In the genomic region with DNA sequence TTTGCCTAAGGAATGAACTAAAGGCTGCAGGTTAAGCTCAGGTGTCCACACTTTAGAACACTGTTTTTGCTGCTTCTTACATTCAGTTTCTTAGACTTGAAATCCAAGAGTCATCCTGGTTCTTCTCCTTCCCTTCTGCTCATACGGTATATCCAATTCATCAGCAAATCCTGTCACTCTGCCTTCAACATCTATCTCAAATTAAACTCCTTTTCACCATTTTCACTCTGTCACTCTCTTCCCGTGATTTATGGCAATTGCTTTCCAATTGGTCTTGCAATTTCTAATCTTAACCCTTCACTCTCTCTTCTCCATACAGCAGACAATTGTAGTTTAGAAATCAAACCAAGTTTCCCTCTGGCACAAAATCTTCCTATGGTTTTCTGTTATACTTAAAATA, we compare ENCODE assay signal across 38 cellular contexts.
"Had no signal": no experiment of that assay in that cellular context is flagged by ENCODE, and none has a peak within 500 bp of the region (broad histone marks: within the 10 kb centered on the region; RNA-seq: fewer than 3 reads in every experiment).

No MANE protein-coding gene starts in this region.

- H3K27me3 ChIP-seq: adrenal gland, ascending aorta, body of pancreas, brain microvascular endothelial cell, breast epithelium, cardiac muscle cell had no signal

- H3K27ac ChIP-seq: adrenal gland, ascending aorta, body of pancreas, brain microvascular endothelial cell, breast epithelium, cardiac muscle cell had no signal

- H3K27ac Mint-ChIP-seq: activated naive CD4-positive, alpha-beta T cell treated with anti-CD3 and anti-CD28 coated beads for 36 hours; activated naive CD4-positive, alpha-beta T cell treated with anti-CD3 and anti-CD28 coated beads, Interleukin-2, amount 10 ng/mL, durations not matched to agents 7 days and 5 days; activated naive CD4-positive, alpha-beta T cell treated with anti-CD3 and anti-CD28 coated beads, Interleukin-2, amount 50 U/mL, for 24 hours; activated naive CD4-positive, alpha-beta T cell treated with anti-CD3 and anti-CD28 coated beads, Interleukin-2, amount 50 U/mL, for 72 hours; activated naive CD8-positive, alpha-beta T cell; activated naive CD8-positive, alpha-beta T cell treated with anti-CD3 and anti-CD28 coated beads for 36 hours; activated naive CD8-positive, alpha-beta T cell treated with anti-CD3 and anti-CD28 coated beads, Interleukin-2, amount 10 ng/mL, durations not matched to agents 7 days and 5 days; activated naive CD8-positive, alpha-beta T cell treated with anti-CD3 and anti-CD28 coated beads, Interleukin-2, amount 50 U/mL, for 24 hours; activated T-cell treated with anti-CD3 and anti-CD28 coated beads, Interleukin-2, amount 50 U/mL, for 24 hours; activated T-cell treated with anti-CD3 and anti-CD28 coated beads, Interleukin-2, amount 50 U/mL, for 72 hours; activated T-helper 1 cell treated with anti-CD3 and anti-CD28 coated beads, Interleukin-12 subunit alpha, Interleukin-12 subunit beta, Interleukin-2, Interleukin-4 antibody, amounts not matched to agents 30 ng/mL and 10 ng/mL and 1 ng/mL, durations not matched to agents 14 hours and 24 hours and 36 hours; activated T-helper 17 cell treated with anti-CD3 and anti-CD28 coated beads, Interleukin-2, amount 50 U/mL, for 72 hours; activated T-helper 2 cell treated with anti-CD3 and anti-CD28 coated beads, Interferon-gamma antibody, Interleukin-2, Interleukin-4, amounts not matched to agents 10 μg/mL and 5 μg/mL and 100 μg/mL, durations not matched to agents 14 hours and 24 hours and 36 hours; brain had no signal

- H3K4me1 ChIP-seq: adrenal gland, ascending aorta, body of pancreas, breast epithelium had no signal

- H3K4me3 ChIP-seq: adrenal gland, ascending aorta, body of pancreas, breast epithelium, cardiac muscle cell had no signal

- H3K4me3 Mint-ChIP-seq: activated naive CD4-positive, alpha-beta T cell treated with anti-CD3 and anti-CD28 coated beads for 36 hours; activated naive CD4-positive, alpha-beta T cell treated with anti-CD3 and anti-CD28 coated beads, Interleukin-2, amount 10 ng/mL, durations not matched to agents 7 days and 5 days; activated naive CD4-positive, alpha-beta T cell treated with anti-CD3 and anti-CD28 coated beads, Interleukin-2, amount 50 U/mL, for 24 hours; activated naive CD8-positive, alpha-beta T cell; activated naive CD8-positive, alpha-beta T cell treated with anti-CD3 and anti-CD28 coated beads for 36 hours; activated naive CD8-positive, alpha-beta T cell treated with anti-CD3 and anti-CD28 coated beads, Interleukin-2, amount 10 ng/mL, durations not matched to agents 7 days and 5 days; activated naive CD8-positive, alpha-beta T cell treated with anti-CD3 and anti-CD28 coated beads, Interleukin-2, amount 50 U/mL, for 24 hours; activated T-cell treated with anti-CD3 and anti-CD28 coated beads, Interleukin-2, amount 50 U/mL, for 24 hours; activated T-cell treated with anti-CD3 and anti-CD28 coated beads, Interleukin-2, amount 50 U/mL, for 4 hours; activated T-cell treated with anti-CD3 and anti-CD28 coated beads, Interleukin-2, amount 50 U/mL, for 72 hours; activated T-helper 1 cell treated with anti-CD3 and anti-CD28 coated beads, Interleukin-12 subunit alpha, Interleukin-12 subunit beta, Interleukin-2, Interleukin-4 antibody, amounts not matched to agents 30 ng/mL and 10 ng/mL and 1 ng/mL, durations not matched to agents 14 hours and 24 hours and 36 hours; activated T-helper 17 cell treated with anti-CD3 and anti-CD28 coated beads, Interleukin-2, amount 50 U/mL, for 72 hours; brain; central memory CD8-positive, alpha-beta T cell had no signal

- H3K9me3 ChIP-seq: adrenal gland had no signal

- H3K4me1 Mint-ChIP-seq: activated naive CD4-positive, alpha-beta T cell treated with anti-CD3 and anti-CD28 coated beads, Interleukin-2, amount 10 ng/mL, durations not matched to agents 7 days and 5 days; activated naive CD4-positive, alpha-beta T cell treated with anti-CD3 and anti-CD28 coated beads, Interleukin-2, amount 50 U/mL, for 24 hours; activated naive CD8-positive, alpha-beta T cell treated with anti-CD3 and anti-CD28 coated beads for 36 hours; activated naive CD8-positive, alpha-beta T cell treated with anti-CD3 and anti-CD28 coated beads, Interleukin-2, amount 10 ng/mL, durations not matched to agents 7 days and 5 days; activated naive CD8-positive, alpha-beta T cell treated with anti-CD3 and anti-CD28 coated beads, Interleukin-2, amount 50 U/mL, for 24 hours; activated T-helper 17 cell treated with anti-CD3 and anti-CD28 coated beads, Interleukin-2, amount 50 U/mL, for 72 hours; brain; central memory CD8-positive, alpha-beta T cell had no signal

- ATAC-seq: activated naive CD4-positive, alpha-beta T cell treated with anti-CD3 and anti-CD28 coated beads, Interleukin-2, amount 50 U/mL, for 72 hours; activated naive CD8-positive, alpha-beta T cell treated with anti-CD3 and anti-CD28 coated beads, Interleukin-2, amount 50 U/mL, for 24 hours; activated T-cell treated with anti-CD3 and anti-CD28 coated beads, Interleukin-2, amount 50 U/mL, for 4 hours; activated T-cell treated with anti-CD3 and anti-CD28 coated beads, Interleukin-2, amount 50 U/mL, for 72 hours; activated T-helper 17 cell treated with anti-CD3 and anti-CD28 coated beads, Interleukin-2, amount 50 U/mL, for 72 hours; body of pancreas had no signal

- H3K36me3 ChIP-seq: adrenal gland, ascending aorta, brain microvascular endothelial cell, breast epithelium, cardiac muscle cell had no signal

- DNase-seq: activated effector memory CD4-positive, alpha-beta T cell treated with anti-CD3 and anti-CD28 coated beads, Interleukin-2, amount 50 U/mL, for 16 hours; activated effector memory CD4-positive, alpha-beta T cell treated with Interleukin-2 at 50 U/mL for 16 hours; activated gamma-delta T cell; activated gamma-delta T cell treated with Interleukin-2 at 50 U/mL for 16 hours; activated naive CD4-positive, alpha-beta T cell; activated naive CD4-positive, alpha-beta T cell treated with anti-CD3 and anti-CD28 coated beads for 36 hours; activated naive CD4-positive, alpha-beta T cell treated with anti-CD3 and anti-CD28 coated beads, Interleukin-2, amount 10 ng/mL, durations not matched to agents 7 days and 5 days; activated naive CD4-positive, alpha-beta T cell treated with anti-CD3 and anti-CD28 coated beads, Interleukin-2, amount 50 U/mL, for 16 hours; activated naive CD4-positive, alpha-beta T cell treated with Interleukin-2 at 50 U/mL for 16 hours; activated naive CD8-positive, alpha-beta T cell treated with anti-CD3 and anti-CD28 coated beads for 36 hours; activated naive CD8-positive, alpha-beta T cell treated with anti-CD3 and anti-CD28 coated beads, Interleukin-2, amount 10 ng/mL, durations not matched to agents 7 days and 5 days; activated naive CD8-positive, alpha-beta T cell treated with anti-CD3 and anti-CD28 coated beads, Interleukin-2, amount 50 U/mL, for 24 hours; activated T-cell treated with anti-CD3 and anti-CD28 coated beads, Interleukin-2, amount 50 U/mL, for 1 hour; activated T-cell treated with anti-CD3 and anti-CD28 coated beads, Interleukin-2, amount 50 U/mL, for 24 hours; activated T-cell treated with anti-CD3 and anti-CD28 coated beads, Interleukin-2, amount 50 U/mL, for 4 hours; activated T-cell treated with anti-CD3 and anti-CD28 coated beads, Interleukin-2, amount 50 U/mL, for 48 hours; activated T-cell treated with anti-CD3 and anti-CD28 coated beads, Interleukin-2, amount 50 U/mL, for 72 hours; adrenal gland; amniotic stem cell; amygdala; anterior cingulate cortex; aorta; body of pancreas; brain microvascular endothelial cell; caudate nucleus; central memory CD4-positive, alpha-beta T cell; cerebellar nuclear complex had no signal

- H3K36me3 Mint-ChIP-seq: activated naive CD4-positive, alpha-beta T cell treated with anti-CD3 and anti-CD28 coated beads, Interleukin-2, amount 10 ng/mL, durations not matched to agents 7 days and 5 days; activated naive CD4-positive, alpha-beta T cell treated with anti-CD3 and anti-CD28 coated beads, Interleukin-2, amount 50 U/mL, for 24 hours; activated naive CD8-positive, alpha-beta T cell; activated naive CD8-positive, alpha-beta T cell treated with anti-CD3 and anti-CD28 coated beads for 36 hours; activated naive CD8-positive, alpha-beta T cell treated with anti-CD3 and anti-CD28 coated beads, Interleukin-2, amount 10 ng/mL, durations not matched to agents 7 days and 5 days; brain had no signal

- H3K27me3 Mint-ChIP-seq: activated naive CD4-positive, alpha-beta T cell treated with anti-CD3 and anti-CD28 coated beads, Interleukin-2, amount 10 ng/mL, durations not matched to agents 7 days and 5 days; activated naive CD4-positive, alpha-beta T cell treated with anti-CD3 and anti-CD28 coated beads, Interleukin-2, amount 50 U/mL, for 24 hours; activated naive CD8-positive, alpha-beta T cell; activated naive CD8-positive, alpha-beta T cell treated with anti-CD3 and anti-CD28 coated beads for 36 hours; activated naive CD8-positive, alpha-beta T cell treated with anti-CD3 and anti-CD28 coated beads, Interleukin-2, amount 10 ng/mL, durations not matched to agents 7 days and 5 days; activated naive CD8-positive, alpha-beta T cell treated with anti-CD3 and anti-CD28 coated beads, Interleukin-2, amount 50 U/mL, for 24 hours; activated T-cell treated with anti-CD3 and anti-CD28 coated beads, Interleukin-2, amount 50 U/mL, for 24 hours; activated T-helper 17 cell treated with anti-CD3 and anti-CD28 coated beads, Interleukin-2, amount 50 U/mL, for 72 hours; central memory CD8-positive, alpha-beta T cell had no signal
